Comparison of ENCODE assay signal across 1 cellular context in genomic region chr18:76992226-76993084, GRCh38.
TF ChIP-seq lines count a peak whose summit lies in the region.

No MANE protein-coding gene starts in this region.

TF ChIP-seq in SK-N-SH treated with all-trans-retinoic acid at 6 μM for 48 hours, 23 proteins besides CTCF, POLR2A, EP300 and RAD21 (continued from another document):
- no peak for TF ChIP-seq CREB5 (CRISPR knock-in tag; IDR thresholded peaks at IDR 0.05; ENCODE audit: low read depth)
- TF ChIP-seq SNAI2 (CRISPR knock-in tag; IDR thresholded peaks at IDR 0.05): no peak
- TF ChIP-seq CSRNP3 (CRISPR knock-in tag; IDR thresholded peaks at IDR 0.05): no peak
- no peak for TF ChIP-seq GLIS3 (CRISPR knock-in tag; IDR thresholded peaks at IDR 0.05)
- no peak for TF ChIP-seq TOX (CRISPR knock-in tag; IDR thresholded peaks at IDR 0.05; ENCODE audit: borderline replicate concordance)
- no peak for TF ChIP-seq ZFP3 (CRISPR knock-in tag; IDR thresholded peaks at IDR 0.05)
- TF ChIP-seq ZNF565 (CRISPR knock-in tag; conservative IDR thresholded peaks at IDR 0.05; ENCODE audit: low read depth): no peak
- TF ChIP-seq BACH2 (CRISPR knock-in tag; IDR thresholded peaks at IDR 0.05; ENCODE audit: borderline replicate concordance): no peak
- TF ChIP-seq PATZ1 (CRISPR knock-in tag; IDR thresholded peaks at IDR 0.05; ENCODE audit: borderline replicate concordance): no peak
- TF ChIP-seq ARNTL (CRISPR knock-in tag; IDR thresholded peaks at IDR 0.05; ENCODE audit: borderline replicate concordance, low read depth): no peak
- TF ChIP-seq ZNF8 (CRISPR knock-in tag; IDR thresholded peaks at IDR 0.05): no peak
